In genomic region chr6:143677891-143678737, GRCh38 we compare ENCODE assay signal across 1 cellular context.
TF ChIP-seq lines count a peak whose summit lies in the region.

Gene PHACTR2 (plus strand): TSS chr6:143677965. CDS start chr6:143678164, 199 bp downstream.

TF ChIP-seq in HEK293, 187 proteins besides CTCF, POLR2A, EP300 and RAD21 (continued from another document):
- TF ChIP-seq ZNF596 (tag by site-specific recombination; IDR thresholded peaks at IDR 0.05) (peak; percentile 32; the same call in 1 of the 2 replicates), ZNF302 (tag by site-specific recombination; IDR thresholded peaks at IDR 0.05; ENCODE audit: low read depth) (no peak), ZNF148 (tag by site-specific recombination; IDR thresholded peaks at IDR 0.05; ENCODE audit: borderline replicate concordance) (no peak), ZNF202 (tag by site-specific recombination; IDR thresholded peaks at IDR 0.05; ENCODE audit: borderline replicate concordance) (no peak), KLF9 (tag by site-specific recombination; IDR thresholded peaks at IDR 0.05; ENCODE audit: low read depth) (no peak), ZNF274 (IDR thresholded peaks at IDR 0.05; ENCODE audit: low read length) (no peak), ZNF274 (tag by site-specific recombination; IDR thresholded peaks at IDR 0.05; ENCODE audit: borderline replicate concordance) (no peak), ZNF76 (tag by site-specific recombination; IDR thresholded peaks at IDR 0.05; ENCODE audit: borderline replicate concordance, low read depth) (no peak), ZNF311 (tag by site-specific recombination; IDR thresholded peaks at IDR 0.05; ENCODE audit: borderline replicate concordance) (no peak), MEIS1 (CRISPR knock-in tag; IDR thresholded peaks at IDR 0.05; ENCODE audit: borderline replicate concordance) (no peak), ZNF112 (tag by site-specific recombination; IDR thresholded peaks at IDR 0.05) (no peak), OVOL3 (tag by site-specific recombination; IDR thresholded peaks at IDR 0.05) (no peak), ZNF658 (tag by site-specific recombination; IDR thresholded peaks at IDR 0.05) (no peak), KLF16 (tag by site-specific recombination; IDR thresholded peaks at IDR 0.05) (no peak), ZNF707 (tag by site-specific recombination; IDR thresholded peaks at IDR 0.05) (no peak)
